In genomic region chr4:182885738-182886077, GRCh38 we compare ENCODE assay signal across 20 cellular contexts.
"Had no signal": no experiment of that assay in that cellular context is flagged by ENCODE, and none has a peak within 500 bp of the region (broad histone marks: within the 10 kb centered on the region; RNA-seq: fewer than 3 reads in every experiment).

No MANE protein-coding gene starts in this region.

- H2AFZ ChIP-seq: neural progenitor cell had no signal

- H3K4me3 ChIP-seq: cardiac muscle cell, lung, neural progenitor cell, pancreas, sigmoid colon, stomach, testis, upper lobe of right lung had no signal

- H3K9ac ChIP-seq: neural progenitor cell had no signal

- H3K9me3 ChIP-seq: pancreas, testis, upper lobe of right lung had no signal

- H3K27ac ChIP-seq: cardiac muscle cell, neural progenitor cell, pancreas, sigmoid colon, stomach, testis, upper lobe of right lung had no signal

- H3K4me1 ChIP-seq: upper lobe of right lung had no signal

- DNase-seq: activated CD4-positive, alpha-beta T cell treated with anti-CD3 and anti-CD28 coated beads, Interleukin-2, amount 50 U/mL, for 4 hours; activated CD4-positive, CD25-positive, alpha-beta regulatory T cell treated with anti-CD3 and anti-CD28 coated beads, Interleukin-2, amount 50 U/mL, for 72 hours; activated naive CD4-positive, alpha-beta T cell; activated naive CD8-positive, alpha-beta T cell treated with anti-CD3 and anti-CD28 coated beads, Interleukin-2, amount 10 ng/mL, durations not matched to agents 7 days and 5 days; activated T-cell treated with anti-CD3 and anti-CD28 coated beads for 4 hours; aorta; islet precursor cell; pancreas; stimulated activated CD4-positive, alpha-beta T cell treated with anti-CD3 and anti-CD28 coated beads, Interleukin-12 subunit alpha, Interleukin-12 subunit beta, amount 100 ng/mL, for 4 hours; stimulated activated CD4-positive, alpha-beta T cell treated with anti-CD3 and anti-CD28 coated beads, Interleukin-2, amount 100 ng/mL, for 24 hours; stomach; T-helper 1 cell; T1000; testis; upper lobe of right lung had no signal

- H3K4me2 ChIP-seq: neural progenitor cell had no signal

- ATAC-seq: esophagus mucosa, pancreas, upper lobe of right lung had no signal

- H3K27me3 ChIP-seq: cardiac muscle cell, neural progenitor cell, pancreas, sigmoid colon, stomach, testis, upper lobe of right lung had no signal
